Comparison of ENCODE assay signal across 8 cellular contexts in the genomic region with DNA sequence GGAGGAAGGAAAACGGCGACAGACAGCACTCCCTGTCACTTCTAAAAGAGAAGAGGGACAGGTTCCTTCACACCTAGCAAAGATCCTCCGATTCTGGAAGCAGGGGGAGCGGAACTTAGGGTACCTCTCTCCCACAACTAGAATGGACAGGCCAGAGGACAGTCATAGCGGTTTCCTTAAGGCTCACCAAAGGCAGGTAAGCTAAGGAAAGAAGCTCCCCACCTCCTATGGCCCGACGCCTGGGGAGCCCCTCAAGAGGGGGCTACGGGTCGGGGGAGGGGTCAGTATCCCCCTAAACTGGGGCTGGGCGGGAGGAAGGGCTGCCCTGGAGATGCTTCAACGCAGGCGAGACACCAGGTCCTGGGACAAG. TPM values are rescaled to one million over a fixed set of nuclear protein-coding genes. Genes with fewer than 3 reads are reported as not detected.
DNase-seq lines count a peak whose midpoint lies in the region; ATAC-seq lines count a peak whose summit lies in the region.

No MANE protein-coding gene starts in this region.

- H3K27ac ChIP-seq in BLaER1 (peak overlapping the region; percentile 91), HUES6 (ENCODE audit: low read depth, low read length) (peak overlapping the region; percentile 85), cingulate gyrus (ENCODE audit: low read depth, low read length) (peak overlapping the region; percentile 81)
- H3K27ac ChIP-seq in naive thymus-derived CD4-positive, alpha-beta T cell (ENCODE audit: low read depth, low read length): peak overlapping the region; percentile 94

- peaks cover 21 to 43% (median 37%) of the 10 kb centered on the region in 7 donors for H3K4me1 Mint-ChIP-seq in naive thymus-derived CD4-positive, alpha-beta T cell

- H3K9me3 ChIP-seq in BLaER1: no peaks in the 10 kb centered on the region
- no peaks in the 10 kb centered on the region for H3K9me3 ChIP-seq in HUES6 (ENCODE audit: control insufficient read depth, insufficient read depth, low read depth, low read length)
- H3K9me3 ChIP-seq in naive thymus-derived CD4-positive, alpha-beta T cell (ENCODE audit: control insufficient read depth in 2 of 3, low read length in 3 of 3): no peaks in the 10 kb centered on the region

- H3K27me3 ChIP-seq in BLaER1: no peaks in the 10 kb centered on the region
- no peaks in the 10 kb centered on the region for H3K27me3 ChIP-seq in HUES6 (ENCODE audit: control insufficient read depth, insufficient read depth, low read length)
- H3K27me3 ChIP-seq in naive thymus-derived CD4-positive, alpha-beta T cell (ENCODE audit: control insufficient read depth in 2 of 2, insufficient read depth in 2 of 2, low read length in 2 of 2): no peaks in the 10 kb centered on the region

- peak overlapping the region; percentile 98 for H3K4me3 ChIP-seq in BLaER1
- peak overlapping the region; percentile 96 for H3K4me3 ChIP-seq in HUES6 (ENCODE audit: low read depth, low read length)
- H3K4me3 ChIP-seq in naive thymus-derived CD4-positive, alpha-beta T cell (ENCODE audit: low read length): peak overlapping the region; percentile 76

- H3K4me1 ChIP-seq in BLaER1: peaks cover 45% of the 10 kb centered on the region
- peaks cover 17% of the 10 kb centered on the region for H3K4me1 ChIP-seq in HUES6 (ENCODE audit: control insufficient read depth, insufficient read depth, low read length)
- H3K4me1 ChIP-seq in naive thymus-derived CD4-positive, alpha-beta T cell (ENCODE audit: control insufficient read depth in 2 of 2, insufficient read depth in 2 of 2, low read length in 2 of 2): peaks cover 10 to 16% of the 10 kb centered on the region in 2 donors

- peak overlapping the region; percentile 81 to 97 (median 94) for H3K4me3 Mint-ChIP-seq in naive thymus-derived CD4-positive, alpha-beta T cell

- no peak for DNase-seq in naive thymus-derived CD4-positive, alpha-beta T cell
- DNase-seq in NCI-H226: no peak
- DNase-seq in Ammon's horn (ENCODE audit: low spot score): no peak
- DNase-seq in effector CD4-positive, alpha-beta T cell: no peak

- H3K9me3 Mint-ChIP-seq in naive thymus-derived CD4-positive, alpha-beta T cell: peaks cover 0 to 4% (median 0%) of the 10 kb centered on the region in 11 donors

- H3K36me3 Mint-ChIP-seq in naive thymus-derived CD4-positive, alpha-beta T cell: peaks cover 0 to 3% (median 0%) of the 10 kb centered on the region in 5 donors

- intact Hi-C loops in naive thymus-derived CD4-positive, alpha-beta T cell (cut with micrococcal nuclease): loop anchor here (2.0 kb wide), 2 partner anchors 42 to 236 kb away; a partner anchor contains a TSS

- H3K27me3 Mint-ChIP-seq in naive thymus-derived CD4-positive, alpha-beta T cell: no peaks in the 10 kb centered on the region

- CTCF ChIA-PET in naive thymus-derived CD4-positive, alpha-beta T cell (lab: Charles Lee): no interaction called here

- H3K9ac ChIP-seq in BLaER1 (peak overlapping the region; percentile 96), HUES6 (ENCODE audit: low read length) (peak overlapping the region; percentile 91)

- H3K36me3 ChIP-seq in BLaER1 (peaks cover 33% of the 10 kb centered on the region), HUES6 (ENCODE audit: control insufficient read depth, insufficient read depth, low read length) (peaks cover 8% of the 10 kb centered on the region)
- peaks cover 0 to 17% (median 0%) of the 10 kb centered on the region in 3 experiments for H3K36me3 ChIP-seq in naive thymus-derived CD4-positive, alpha-beta T cell (ENCODE audit: control insufficient read depth in 2 of 3, insufficient read depth in 3 of 3, low read length in 3 of 3)

- H3K27ac Mint-ChIP-seq in naive thymus-derived CD4-positive, alpha-beta T cell: peak overlapping the region; percentile 79 to 96 (median 93)

- no peak for ATAC-seq in naive thymus-derived CD4-positive, alpha-beta T cell
- no peak for ATAC-seq in HG03460 (IDR thresholded peaks at IDR 0.05; ENCODE audit: unreplicated experiment)

- peaks cover 52% of the 10 kb centered on the region for H4K20me1 ChIP-seq in BLaER1

- H3K4me2 ChIP-seq in BLaER1: peak overlapping the region; percentile 94

- POLR2A ChIA-PET in naive thymus-derived CD4-positive, alpha-beta T cell (lab: Charles Lee): interaction anchor here (0.7 to 1.6 kb wide), 9 partner anchors 12 to 466 kb away, joined by 3 to 7 read pairs (median 5); a partner anchor contains a TSS

RNA-seq across cellular contexts. Expression of a gene that starts 0.3 kb away (rescaled TPM):
- 10 to 100 TPM; 72.0 to 95.2 (median 75.4) TPM for total RNA-seq in naive thymus-derived CD4-positive, alpha-beta T cell
- 10 to 100 TPM; 56.6 to 63.2 TPM for polyA plus RNA-seq in naive thymus-derived CD4-positive, alpha-beta T cell

RNA-seq across cellular contexts. Expression of a gene that starts 26.4 kb away (rescaled TPM):
- total RNA-seq in naive thymus-derived CD4-positive, alpha-beta T cell: under 1 TPM in 3 of 5 experiments, not detected in 2; 0.12 to 0.24 (median 0.16) TPM
- polyA plus RNA-seq in naive thymus-derived CD4-positive, alpha-beta T cell: under 1 TPM in 1 of 2 donors, not detected in 1; 0.07 TPM

RNA-seq across cellular contexts. Expression of a gene that starts 30.8 kb away (rescaled TPM):
- not detected for total RNA-seq in naive thymus-derived CD4-positive, alpha-beta T cell
- polyA plus RNA-seq in naive thymus-derived CD4-positive, alpha-beta T cell: not detected

RNA-seq across cellular contexts. Expression of a gene that starts 31.9 kb away (rescaled TPM):
- under 1 TPM in 2 of 5 experiments, not detected in 3; 0.12 to 0.16 TPM for total RNA-seq in naive thymus-derived CD4-positive, alpha-beta T cell
- under 1 TPM in 1 of 2 donors, not detected in 1; 0.10 TPM for polyA plus RNA-seq in naive thymus-derived CD4-positive, alpha-beta T cell

RNA-seq across cellular contexts. Expression of a gene that starts 33.3 kb away (rescaled TPM):
- 10 to 100 TPM; 39.6 to 71.1 (median 49.1) TPM for total RNA-seq in naive thymus-derived CD4-positive, alpha-beta T cell
- 10 to 100 TPM in 1 of 2 donors, 1 to 10 TPM in 1; 6.6 to 12.0 TPM for polyA plus RNA-seq in naive thymus-derived CD4-positive, alpha-beta T cell
